ENCODE assay signal across 20 cellular contexts in genomic region chr1:24465099-24465498, GRCh38. TPM values are rescaled to one million over a fixed set of nuclear protein-coding genes. Genes with fewer than 3 reads are reported as not detected.
A peak's percentile ranks its signal among the peaks of the same experiment; 100 is the strongest.
DNase-seq lines count a peak whose midpoint lies in the region; ATAC-seq and TF ChIP-seq lines count a peak whose summit lies in the region.
"Had no signal": no experiment of that assay in that cellular context is flagged by ENCODE, and none has a peak within 500 bp of the region (broad histone marks: within the 10 kb centered on the region; RNA-seq: fewer than 3 reads in every experiment).

No MANE protein-coding gene starts in this region.

- H3K9ac ChIP-seq in iPS-18a (ENCODE audit: low read length), result no peak overlapping the region
- H3K9ac ChIP-seq: SK-N-SH had no signal

- POLR2A ChIA-PET in CD4-positive, alpha-beta T cell (lab: Charles Lee), result interaction anchor here (1.5 to 2.8 kb wide), 3 partner anchors 36 to 50 kb away, joined by 5 to 19 read pairs (median 5); partner anchors contain the start of genes NIPAL3 and RCAN3

- no peak for DNase-seq in CD4-positive, alpha-beta T cell
- no peak for DNase-seq in HFFc6
- no peak for DNase-seq in T-helper 17 cell
- no peak for DNase-seq in type B pancreatic cell (ENCODE audit: extremely low spot score, unreplicated experiment)
- DNase-seq in medulla oblongata (ENCODE audit: extremely low spot score), result no peak
- DNase-seq: DMS153, EL, KG1, NCI-H1105, NCI-H1694 treated with DMSO at 0.1 percent for 48 hours, NCI-H446, NCI-H748 treated with DMSO at 0.1 percent for 48 hours, Peyer's patch, Right ventricle myocardium superior, SK-N-SH had no signal

- H3K9me3 Mint-ChIP-seq in CD4-positive, alpha-beta T cell, result no peaks in the 10 kb centered on the region
- H3K9me3 Mint-ChIP-seq in HFFc6 (peaks cover 5% of the 10 kb centered on the region; the same call in 1 of the 2 replicates), type B pancreatic cell (no peaks in the 10 kb centered on the region)

- H3K36me3 ChIP-seq in iPS-18a (ENCODE audit: control insufficient read depth, low read depth, low read length), result no peaks in the 10 kb centered on the region
- H3K36me3 ChIP-seq: HAP-1 had no signal

- H3K4me3 ChIP-seq in iPS-18a (ENCODE audit: low read length), result peak overlapping the region; percentile 49
- H3K4me3 ChIP-seq: HAP-1, Peyer's patch had no signal

- H3K9me3 ChIP-seq in CD4-positive, alpha-beta T cell (ENCODE audit: control insufficient read depth, low read length), result no peaks in the 10 kb centered on the region
- H3K9me3 ChIP-seq in T-helper 17 cell (ENCODE audit: control insufficient read depth, low read length, poor library complexity, severe bottlenecking), result no peaks in the 10 kb centered on the region
- no peaks in the 10 kb centered on the region for H3K9me3 ChIP-seq in iPS-18a (ENCODE audit: control insufficient read depth, low read depth, low read length)
- H3K9me3 ChIP-seq: HAP-1, Peyer's patch, SK-N-SH had no signal

- H3K4me1 ChIP-seq in iPS-18a (ENCODE audit: control insufficient read depth, low read depth, low read length), result peaks cover 27% of the 10 kb centered on the region
- H3K4me1 ChIP-seq: Peyer's patch had no signal

- peaks cover 51% of the 10 kb centered on the region for H3K4me1 Mint-ChIP-seq in CD4-positive, alpha-beta T cell (ENCODE audit: low read depth)
- H3K4me1 Mint-ChIP-seq in HFFc6 (ENCODE audit: low read depth) (peaks cover 44% of the 10 kb centered on the region), T-helper 17 cell (peaks cover 21% of the 10 kb centered on the region), type B pancreatic cell (ENCODE audit: unreplicated experiment) (peaks cover 24% of the 10 kb centered on the region)

- intact Hi-C loops in CD4-positive, alpha-beta T cell (cut with DNase I, micrococcal nuclease), result no loop called here

- H3K27me3 Mint-ChIP-seq in CD4-positive, alpha-beta T cell, result no peaks in the 10 kb centered on the region
- no peaks in the 10 kb centered on the region; the same call in 1 of the 2 replicates for H3K27me3 Mint-ChIP-seq in HFFc6 (ENCODE audit: insufficient read depth)
- H3K27me3 Mint-ChIP-seq in T-helper 17 cell, result no peaks in the 10 kb centered on the region
- H3K27me3 Mint-ChIP-seq in type B pancreatic cell, result no peaks in the 10 kb centered on the region
- H3K27me3 Mint-ChIP-seq: B cell had no signal

- ATAC-seq in CD4-positive, alpha-beta T cell (ENCODE audit: poor library complexity), result no peak
- ATAC-seq in T-helper 17 cell (no peak), GM18868 (IDR thresholded peaks at IDR 0.05; ENCODE audit: unreplicated experiment) (no peak), GM21360 (IDR thresholded peaks at IDR 0.05; ENCODE audit: unreplicated experiment) (no peak)

- no peak overlapping the region for H3K27ac ChIP-seq in CD4-positive, alpha-beta T cell (ENCODE audit: low read depth, low read length)
- no peak overlapping the region for H3K27ac ChIP-seq in iPS-18a (ENCODE audit: low read length)
- H3K27ac ChIP-seq: Peyer's patch had no signal

- H3K27me3 ChIP-seq in CD4-positive, alpha-beta T cell (ENCODE audit: control insufficient read depth, insufficient read depth, low read length), result no peaks in the 10 kb centered on the region
- H3K27me3 ChIP-seq in iPS-18a (ENCODE audit: control insufficient read depth, insufficient read depth, low read length), result no peaks in the 10 kb centered on the region
- H3K27me3 ChIP-seq: Peyer's patch had no signal

- peak overlapping the region; percentile 48 for H3K27ac Mint-ChIP-seq in CD4-positive, alpha-beta T cell
- H3K27ac Mint-ChIP-seq in HFFc6 (peak overlapping the region; percentile 86), T-helper 17 cell (peak overlapping the region; percentile 80), type B pancreatic cell (no peak overlapping the region)
- H3K27ac Mint-ChIP-seq: B cell had no signal

- peaks cover 93% of the 10 kb centered on the region for H3K36me3 Mint-ChIP-seq in CD4-positive, alpha-beta T cell (ENCODE audit: low read depth)
- H3K36me3 Mint-ChIP-seq in HFFc6 (ENCODE audit: low read depth), result peaks cover 45% of the 10 kb centered on the region
- H3K36me3 Mint-ChIP-seq in T-helper 17 cell (ENCODE audit: low read depth), result peaks cover 18% of the 10 kb centered on the region
- H3K36me3 Mint-ChIP-seq in type B pancreatic cell, result peaks cover 15% of the 10 kb centered on the region

- CTCF ChIA-PET in CD4-positive, alpha-beta T cell (lab: Charles Lee), result interaction anchor here (1.0 to 1.9 kb wide), 3 partner anchors 10 to 122 kb away, joined by 3 to 7 read pairs (median 6); partner anchors contain the start of gene NIPAL3

- no peak overlapping the region for H3K4me3 Mint-ChIP-seq in CD4-positive, alpha-beta T cell
- peak overlapping the region; percentile 9; the same call in 1 of the 2 replicates for H3K4me3 Mint-ChIP-seq in HFFc6
- no peak overlapping the region for H3K4me3 Mint-ChIP-seq in T-helper 17 cell
- no peak overlapping the region for H3K4me3 Mint-ChIP-seq in type B pancreatic cell
- H3K4me3 Mint-ChIP-seq: B cell had no signal

- TF ChIP-seq CTCF in CD4-positive, alpha-beta T cell (IDR thresholded peaks at IDR 0.05), result no peak
- TF ChIP-seq CTCF in HFFc6 (IDR thresholded peaks at IDR 0.05) (no peak), type B pancreatic cell (conservative IDR thresholded peaks at IDR 0.05) (no peak)

RNA-seq across cellular contexts. Expression of gene RCAN3, which starts 37.5 kb away (rescaled TPM):
- total RNA-seq in CD4-positive, alpha-beta T cell, result 100 to 1,000 TPM; 185 to 191 TPM
- total RNA-seq in HFFc6 (2021; fragmentation: NEBNext Ultra II Directional; extraction: Animal tissue kit (Norgen Biotek cat#: 25700)), result 10 to 100 TPM; 11.9 to 14.5 (median 12.9) TPM
- total RNA-seq in T-helper 17 cell (100 to 1,000 TPM; 152 to 160 TPM), type B pancreatic cell (ENCODE audit: low replicate concordance) (20.4 and 40.8 TPM in 2 replicates)

RNA-seq across cellular contexts. Expression of gene NIPAL3, which starts 49.5 kb away (rescaled TPM):
- 10 to 100 TPM; 26.3 to 29.8 TPM for total RNA-seq in CD4-positive, alpha-beta T cell
- 100 to 1,000 TPM in 4 of 6 experiments, 10 to 100 TPM in 2; 97.8 to 164 (median 107) TPM for total RNA-seq in HFFc6 (2021; fragmentation: NEBNext Ultra II Directional; extraction: Animal tissue kit (Norgen Biotek cat#: 25700))
- total RNA-seq in T-helper 17 cell (10 to 100 TPM; 32.9 to 41.7 TPM), type B pancreatic cell (ENCODE audit: low replicate concordance) (17.5 and 21.3 TPM in 2 replicates)

RNA-seq across cellular contexts. Expression of gene STPG1, which starts 51.5 kb away (rescaled TPM):
- 1 to 10 TPM; 1.8 to 2.4 TPM for total RNA-seq in CD4-positive, alpha-beta T cell
- 10 to 100 TPM in 5 of 6 experiments, 1 to 10 TPM in 1; 8.8 to 13.0 (median 11.0) TPM for total RNA-seq in HFFc6 (2021; fragmentation: NEBNext Ultra II Directional; extraction: Animal tissue kit (Norgen Biotek cat#: 25700))
- total RNA-seq in T-helper 17 cell, result 1 to 10 TPM; 2.5 to 3.6 TPM
- 7.2 and 8.7 TPM in 2 replicates for total RNA-seq in type B pancreatic cell (ENCODE audit: low replicate concordance)
